13 cellular contexts compared by ENCODE assay signal in the genomic region with DNA sequence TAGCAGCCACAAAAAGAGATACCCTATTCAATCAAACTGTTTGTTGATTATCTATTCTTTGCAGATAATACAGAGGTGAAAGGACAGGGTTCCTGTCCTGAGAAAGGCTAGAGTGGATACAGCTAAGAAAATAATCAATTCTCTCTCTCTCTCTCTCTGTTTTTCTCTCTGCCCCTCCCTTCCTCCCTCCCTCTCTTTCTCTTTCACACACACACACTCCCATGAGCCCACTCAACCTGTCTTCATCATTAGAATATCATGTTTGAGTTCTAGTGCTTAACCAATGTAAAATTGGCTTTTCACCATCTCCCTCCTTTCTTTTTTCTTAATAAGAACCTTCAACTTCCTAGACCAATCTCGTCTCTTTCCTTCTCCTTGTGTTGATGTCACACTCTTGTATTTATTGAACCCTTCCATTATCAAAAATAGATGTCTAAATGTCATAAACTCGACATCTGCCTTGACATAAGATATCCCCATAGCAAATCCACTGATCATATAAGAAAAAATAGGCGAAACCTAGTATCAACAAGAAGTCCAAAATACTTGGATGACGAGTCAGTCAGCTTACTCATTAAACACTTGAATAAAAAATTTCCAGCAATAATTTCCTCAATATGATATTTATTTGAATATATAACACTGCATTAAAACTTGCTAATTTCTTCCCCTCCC. TPM values are rescaled to one million over a fixed set of nuclear protein-coding genes. Genes with fewer than 3 reads are reported as not detected.
A peak's percentile ranks its signal among the peaks of the same experiment; 100 is the strongest.
DNase-seq lines count a peak whose midpoint lies in the region; ATAC-seq lines count a peak whose summit lies in the region.
"Had no signal": no experiment of that assay in that cellular context is flagged by ENCODE, and none has a peak within 500 bp of the region (broad histone marks: within the 10 kb centered on the region; RNA-seq: fewer than 3 reads in every experiment).

No MANE protein-coding gene starts in this region.

- H3K27me3 Mint-ChIP-seq in T-helper 1 cell treated with Interleukin-12 subunit alpha and Interleukin-12 subunit beta and Interleukin-4 antibody, amounts not matched to agents 30 μg/mL and 1 μg/mL, for 36 hours (ENCODE audit: low read depth), result no peaks in the 10 kb centered on the region
- no peaks in the 10 kb centered on the region for H3K27me3 Mint-ChIP-seq in activated naive CD8-positive, alpha-beta T cell treated with anti-CD3 and anti-CD28 coated beads, Interleukin-2, amount 10 ng/mL, durations not matched to agents 7 days and 5 days

- H3K9me3 Mint-ChIP-seq in T-helper 1 cell treated with Interleukin-12 subunit alpha and Interleukin-12 subunit beta and Interleukin-4 antibody, amounts not matched to agents 30 μg/mL and 1 μg/mL, for 36 hours, result no peaks in the 10 kb centered on the region
- H3K9me3 Mint-ChIP-seq in activated naive CD8-positive, alpha-beta T cell treated with anti-CD3 and anti-CD28 coated beads, Interleukin-2, amount 10 ng/mL, durations not matched to agents 7 days and 5 days, result peaks cover 1% of the 10 kb centered on the region

- H3K9me3 ChIP-seq in mucosa of stomach (ENCODE audit: control insufficient read depth, low read length), result no peaks in the 10 kb centered on the region
- H3K9me3 ChIP-seq: heart right ventricle, SJCRH30 had no signal

- H3K4me1 Mint-ChIP-seq in T-helper 1 cell treated with Interleukin-12 subunit alpha and Interleukin-12 subunit beta and Interleukin-4 antibody, amounts not matched to agents 30 μg/mL and 1 μg/mL, for 36 hours (ENCODE audit: low read depth), result peaks cover 74% of the 10 kb centered on the region
- peaks cover 56% of the 10 kb centered on the region for H3K4me1 Mint-ChIP-seq in activated naive CD8-positive, alpha-beta T cell treated with anti-CD3 and anti-CD28 coated beads, Interleukin-2, amount 10 ng/mL, durations not matched to agents 7 days and 5 days

- peak; percentile 29 for ATAC-seq in activated naive CD8-positive, alpha-beta T cell treated with anti-CD3 and anti-CD28 coated beads, Interleukin-2, amount 10 ng/mL, durations not matched to agents 7 days and 5 days (ENCODE audit: low read depth)
- ATAC-seq: heart right ventricle, left lobe of liver had no signal

- no peaks in the 10 kb centered on the region for H3K36me3 ChIP-seq in mucosa of stomach (ENCODE audit: control insufficient read depth, insufficient read depth, low read length)
- H3K36me3 ChIP-seq: heart right ventricle, SJCRH30 had no signal

- H3K9ac ChIP-seq in mucosa of stomach (ENCODE audit: low read length), result peak overlapping the region; percentile 38

- peaks cover 13% of the 10 kb centered on the region for H3K36me3 Mint-ChIP-seq in T-helper 1 cell treated with Interleukin-12 subunit alpha and Interleukin-12 subunit beta and Interleukin-4 antibody, amounts not matched to agents 30 μg/mL and 1 μg/mL, for 36 hours (ENCODE audit: low read depth)
- peaks cover 12% of the 10 kb centered on the region for H3K36me3 Mint-ChIP-seq in activated naive CD8-positive, alpha-beta T cell treated with anti-CD3 and anti-CD28 coated beads, Interleukin-2, amount 10 ng/mL, durations not matched to agents 7 days and 5 days

- H3K27me3 ChIP-seq in mucosa of stomach (ENCODE audit: control insufficient read depth, insufficient read depth, low read length), result no peaks in the 10 kb centered on the region
- H3K27me3 ChIP-seq: SJCRH30 had no signal

- peak overlapping the region; percentile 77 for H3K27ac Mint-ChIP-seq in T-helper 1 cell treated with Interleukin-12 subunit alpha and Interleukin-12 subunit beta and Interleukin-4 antibody, amounts not matched to agents 30 μg/mL and 1 μg/mL, for 36 hours
- peak overlapping the region; percentile 57 for H3K27ac Mint-ChIP-seq in activated naive CD8-positive, alpha-beta T cell treated with anti-CD3 and anti-CD28 coated beads, Interleukin-2, amount 10 ng/mL, durations not matched to agents 7 days and 5 days

- H3K4me1 ChIP-seq in mucosa of stomach (ENCODE audit: control insufficient read depth, insufficient read depth, low read length), result peaks cover 43% of the 10 kb centered on the region
- H3K4me1 ChIP-seq: heart right ventricle, SJCRH30 had no signal

- peak overlapping the region; percentile 78 for H3K4me3 Mint-ChIP-seq in T-helper 1 cell treated with Interleukin-12 subunit alpha and Interleukin-12 subunit beta and Interleukin-4 antibody, amounts not matched to agents 30 μg/mL and 1 μg/mL, for 36 hours
- peak overlapping the region; percentile 67 for H3K4me3 Mint-ChIP-seq in activated naive CD8-positive, alpha-beta T cell treated with anti-CD3 and anti-CD28 coated beads, Interleukin-2, amount 10 ng/mL, durations not matched to agents 7 days and 5 days

- no peak overlapping the region for H3K4me3 ChIP-seq in mucosa of stomach (ENCODE audit: low read length)
- H3K4me3 ChIP-seq: heart right ventricle, SJCRH30 had no signal

- POLR2A ChIA-PET in activated naive CD8-positive, alpha-beta T cell treated with anti-CD3 and anti-CD28 coated beads, Interleukin-2, amount 10 ng/mL, durations not matched to agents 7 days and 5 days (lab: Charles Lee), result interaction anchor here (0.6 to 1.7 kb wide), 4 partner anchors 14 to 47 kb away, joined by 3 to 8 read pairs (median 4); a partner anchor contains a TSS

- DNase-seq in T-helper 1 cell, result no peak
- peak; percentile 53 for DNase-seq in HS-5 (ENCODE audit: low read depth)
- DNase-seq in activated naive CD8-positive, alpha-beta T cell treated with anti-CD3 and anti-CD28 coated beads, Interleukin-2, amount 10 ng/mL, durations not matched to agents 7 days and 5 days, result no peak
- DNase-seq in DMS79 (lab: John Stamatoyannopoulos, UW), result no peak
- no peak for DNase-seq in MV-4-11 (lab: John Stamatoyannopoulos, UW)
- DNase-seq in ureter (ENCODE audit: low spot score), result no peak
- DNase-seq: amniotic stem cell, heart right ventricle, NCI-H1105 treated with DMSO at 0.1 percent for 48 hours, SJCRH30 had no signal

RNA-seq across cellular contexts. Expression of a gene that starts 42.8 kb away (rescaled TPM):
- 100 to 1,000 TPM; 233 to 238 TPM for total RNA-seq in activated naive CD8-positive, alpha-beta T cell treated with anti-CD3 and anti-CD28 coated beads, Interleukin-2, amount 10 ng/mL, durations not matched to agents 7 days and 5 days
- total RNA-seq in ureter, result 15.8 TPM

Comparison
In these comparisons a context has a peak if more than half of its experiments do, and no peak if none do; other contexts are left out.
1. RNA of a gene that starts 42.8 kb away (total RNA-seq): 233 to 238 TPM in activated naive CD8-positive, alpha-beta T cell treated with anti-CD3 and anti-CD28 coated beads, Interleukin-2, amount 10 ng/mL, durations not matched to agents 7 days and 5 days; 15.8 TPM in ureter (single experiment); every median in the first group is over 10 times any median in the second.